Comparison of ENCODE assay signal across 19 cellular contexts in genomic region chr5:106399381-106399780, GRCh38.
DNase-seq lines count a peak whose midpoint lies in the region; ATAC-seq, FAIRE-seq and TF ChIP-seq lines count a peak whose summit lies in the region.
"Had no signal": no experiment of that assay in that cellular context is flagged by ENCODE, and none has a peak within 500 bp of the region (broad histone marks: within the 10 kb centered on the region; RNA-seq: fewer than 3 reads in every experiment).

No MANE protein-coding gene starts in this region.

- no peaks in the 10 kb centered on the region for H3K36me3 Mint-ChIP-seq in activated T-helper 2 cell treated with anti-CD3 and anti-CD28 coated beads, Interferon-gamma antibody, Interleukin-2, Interleukin-4, amounts not matched to agents 10 μg/mL and 5 μg/mL and 100 μg/mL, durations not matched to agents 14 hours and 24 hours and 36 hours (ENCODE audit: low read depth)
- H3K36me3 Mint-ChIP-seq: IgD-negative memory B cell, naive B cell had no signal

- intact Hi-C loops in activated T-helper 2 cell treated with anti-CD3 and anti-CD28 coated beads, Interferon-gamma antibody, Interleukin-2, Interleukin-4, amounts not matched to agents 10 μg/mL and 5 μg/mL and 100 μg/mL, durations not matched to agents 14 hours and 24 hours and 36 hours (cut with micrococcal nuclease) = no loop called here

- no peak for TF ChIP-seq CTCF in choroid plexus epithelial cell (conservative IDR thresholded peaks at IDR 0.05; ENCODE audit: low read depth, low read length)
- TF ChIP-seq CTCF in kidney epithelial cell (IDR thresholded peaks at IDR 0.05; ENCODE audit: insufficient read depth, low read length, poor library complexity, severe bottlenecking) = no peak

- no peaks in the 10 kb centered on the region for H3K27me3 ChIP-seq in kidney epithelial cell (ENCODE audit: control insufficient read depth, insufficient read depth, low read length)
- H3K27me3 ChIP-seq: heart left ventricle, tibial nerve had no signal

- peaks cover 4% of the 10 kb centered on the region for H3K9me3 Mint-ChIP-seq in activated T-helper 2 cell treated with anti-CD3 and anti-CD28 coated beads, Interferon-gamma antibody, Interleukin-2, Interleukin-4, amounts not matched to agents 10 μg/mL and 5 μg/mL and 100 μg/mL, durations not matched to agents 14 hours and 24 hours and 36 hours
- H3K9me3 Mint-ChIP-seq: T-helper 1 cell treated with Interleukin-12 subunit alpha and Interleukin-12 subunit beta and Interleukin-4 antibody, amounts not matched to agents 30 μg/mL and 1 μg/mL, for 36 hours had no signal

- H3K27ac Mint-ChIP-seq in activated T-helper 2 cell treated with anti-CD3 and anti-CD28 coated beads, Interferon-gamma antibody, Interleukin-2, Interleukin-4, amounts not matched to agents 10 μg/mL and 5 μg/mL and 100 μg/mL, durations not matched to agents 14 hours and 24 hours and 36 hours = no peak overlapping the region
- H3K27ac Mint-ChIP-seq: IgD-negative memory B cell; naive B cell; T-helper 1 cell treated with Interleukin-12 subunit alpha and Interleukin-12 subunit beta and Interleukin-4 antibody, amounts not matched to agents 30 μg/mL and 1 μg/mL, for 36 hours had no signal

- no peak overlapping the region for H3K4me3 ChIP-seq in choroid plexus epithelial cell (ENCODE audit: low read depth, low read length)
- H3K4me3 ChIP-seq in kidney epithelial cell (ENCODE audit: low read depth, low read length) = no peak overlapping the region
- H3K4me3 ChIP-seq: heart left ventricle, tibial nerve had no signal

- no peaks in the 10 kb centered on the region for H3K27me3 Mint-ChIP-seq in activated T-helper 2 cell treated with anti-CD3 and anti-CD28 coated beads, Interferon-gamma antibody, Interleukin-2, Interleukin-4, amounts not matched to agents 10 μg/mL and 5 μg/mL and 100 μg/mL, durations not matched to agents 14 hours and 24 hours and 36 hours (ENCODE audit: low read depth)
- H3K27me3 Mint-ChIP-seq: IgD-negative memory B cell, naive B cell had no signal

- no peaks in the 10 kb centered on the region for H3K4me1 Mint-ChIP-seq in activated T-helper 2 cell treated with anti-CD3 and anti-CD28 coated beads, Interferon-gamma antibody, Interleukin-2, Interleukin-4, amounts not matched to agents 10 μg/mL and 5 μg/mL and 100 μg/mL, durations not matched to agents 14 hours and 24 hours and 36 hours (ENCODE audit: low read depth)
- H3K4me1 Mint-ChIP-seq: IgD-negative memory B cell, naive B cell had no signal

- DNase-seq in EH (ENCODE audit: low read depth) (peak; percentile 53), RCC 7860 (ENCODE audit: low spot score) (peak; percentile 78), choroid plexus epithelial cell (ENCODE audit: low read depth) (peak; percentile 87), kidney epithelial cell (ENCODE audit: low read depth) (peak; percentile 49), DMS114 treated with DMSO at 0.1 percent for 48 hours (lab: John Stamatoyannopoulos, UW; ENCODE audit: unreplicated experiment) (no peak)
- DNase-seq in activated CD4-positive, alpha-beta T cell treated with anti-CD3 and anti-CD28 coated beads for 4 hours = no peak
- no peak for DNase-seq in activated T-helper 2 cell treated with anti-CD3 and anti-CD28 coated beads, Interferon-gamma antibody, Interleukin-2, Interleukin-4, amounts not matched to agents 10 μg/mL and 5 μg/mL and 100 μg/mL, durations not matched to agents 14 hours and 24 hours and 36 hours (ENCODE audit: low spot score)
- DNase-seq: activated T-cell treated with anti-CD3 and anti-CD28 coated beads, Interleukin-2, amount 50 U/mL, for 1 hour; DMS79 treated with DMSO at 0.1 percent for 48 hours; heart left ventricle; naive B cell; NCI-H1092; NCI-H2171 treated with DMSO at 0.1 percent for 48 hours; stimulated activated CD4-positive, alpha-beta T cell treated with anti-CD3 and anti-CD28 coated beads, Interleukin-1b, Interleukin-23, amount 100 ng/mL, for 48 hours had no signal

- no peak for ATAC-seq in GM21360 (IDR thresholded peaks at IDR 0.05; ENCODE audit: unreplicated experiment)
- ATAC-seq: heart left ventricle had no signal

- no peak overlapping the region for H3K4me3 Mint-ChIP-seq in activated T-helper 2 cell treated with anti-CD3 and anti-CD28 coated beads, Interferon-gamma antibody, Interleukin-2, Interleukin-4, amounts not matched to agents 10 μg/mL and 5 μg/mL and 100 μg/mL, durations not matched to agents 14 hours and 24 hours and 36 hours (ENCODE audit: low read depth)
- H3K4me3 Mint-ChIP-seq: IgD-negative memory B cell; naive B cell; T-helper 1 cell treated with Interleukin-12 subunit alpha and Interleukin-12 subunit beta and Interleukin-4 antibody, amounts not matched to agents 30 μg/mL and 1 μg/mL, for 36 hours had no signal

- no peaks in the 10 kb centered on the region for H3K36me3 ChIP-seq in kidney epithelial cell (ENCODE audit: control insufficient read depth, insufficient read depth, low read length)
- H3K36me3 ChIP-seq: heart left ventricle, tibial nerve had no signal

- peak; percentile 92 for FAIRE-seq in RCC 7860 (lab: Jason Lieb, UNC)
- FAIRE-seq: GM12891 had no signal

Comparison
In these comparisons a context has a peak if more than half of its experiments do, and no peak if none do; other contexts are left out.
1. DNase-seq: peak in EH (single experiment), RCC 7860 (single experiment), choroid plexus epithelial cell (single experiment) and kidney epithelial cell (single experiment); none in activated CD4-positive, alpha-beta T cell treated with anti-CD3 and anti-CD28 coated beads for 4 hours (0 of 2), activated T-helper 2 cell treated with anti-CD3 and anti-CD28 coated beads, Interferon-gamma antibody, Interleukin-2, Interleukin-4, amounts not matched to agents 10 μg/mL and 5 μg/mL and 100 μg/mL, durations not matched to agents 14 hours and 24 hours and 36 hours (single experiment) and DMS114 treated with DMSO at 0.1 percent for 48 hours (single experiment).